Comparison of ENCODE assay signal across 15 cellular contexts in the genomic region with DNA sequence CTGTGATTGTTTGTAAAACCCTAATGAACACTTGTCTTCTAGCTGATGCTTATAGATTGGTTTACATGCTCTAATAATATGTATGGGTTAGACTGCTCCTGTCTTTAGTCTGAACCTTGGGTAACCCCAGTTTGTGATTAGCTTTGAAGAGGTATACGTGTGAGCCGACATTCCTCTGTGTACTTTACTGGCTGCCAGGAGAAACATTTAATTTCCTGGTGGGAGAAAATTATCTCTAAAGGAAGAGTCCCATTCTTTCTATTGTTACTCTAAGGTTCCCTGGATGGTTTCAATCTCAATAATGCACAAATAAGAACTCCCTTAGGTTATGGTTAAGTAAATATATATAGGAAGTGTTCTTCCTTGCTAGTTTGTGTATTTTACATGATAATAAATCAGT.
DNase-seq lines count a peak whose midpoint lies in the region; ATAC-seq and TF ChIP-seq lines count a peak whose summit lies in the region.
"Had no signal": no experiment of that assay in that cellular context is flagged by ENCODE, and none has a peak within 500 bp of the region (broad histone marks: within the 10 kb centered on the region; RNA-seq: fewer than 3 reads in every experiment).

No MANE protein-coding gene starts in this region.

- intact Hi-C loops in heart right ventricle (cut with DNase I), result loop anchor here in 2 of 10 donors (5.0 kb wide), 1 partner anchor 460 kb away; no protein-coding TSS in a partner anchor
- intact Hi-C loops in Right ventricle myocardium superior (cut with DNase I), result no loop called here

- no peak for DNase-seq in heart right ventricle
- no peak for DNase-seq in Right ventricle myocardium superior
- DNase-seq in NCI-H69 (lab: John Stamatoyannopoulos, UW), result peak; percentile 82
- DNase-seq in iris pigment epithelial cell (ENCODE audit: low read depth), result peak; percentile 23
- DNase-seq in T-helper 1 cell, result no peak
- no peak for DNase-seq in ecto neural progenitor cell (ENCODE audit: low spot score)
- DNase-seq: Calu3; CD4-positive, CD25-positive, alpha-beta regulatory T cell; DMS79; GM23248; H7 had no signal

- no peak overlapping the region for H3K4me3 ChIP-seq in heart right ventricle
- H3K4me3 ChIP-seq: BLaER1 treated with 17β-estradiol and CSF1 and Interleukin-3, amounts not matched to agents 10 nM and 100 nM; GM12878; GM23248 had no signal

- H3K27ac ChIP-seq in heart right ventricle, result no peak overlapping the region
- H3K27ac ChIP-seq: 22Rv1; BLaER1 treated with 17β-estradiol and CSF1 and Interleukin-3, amounts not matched to agents 10 nM and 100 nM; GM23248 had no signal

- no peak for TF ChIP-seq CTCF in heart right ventricle (IDR thresholded peaks at IDR 0.05)

- H3K27me3 ChIP-seq in heart right ventricle, result no peaks in the 10 kb centered on the region
- H3K27me3 ChIP-seq: BLaER1 treated with 17β-estradiol and CSF1 and Interleukin-3, amounts not matched to agents 10 nM and 100 nM had no signal

- peaks cover 0 to 10% (median 0%) of the 10 kb centered on the region in 9 donors for H3K4me1 ChIP-seq in heart right ventricle
- H3K4me1 ChIP-seq: BLaER1 treated with 17β-estradiol and CSF1 and Interleukin-3, amounts not matched to agents 10 nM and 100 nM had no signal

- ATAC-seq in heart right ventricle (peak in 5 of 8 donors; percentile 24 to 59 (median 38)), Right ventricle myocardium superior (ENCODE audit: poor library complexity) (no peak), HG02973 (IDR thresholded peaks at IDR 0.05; ENCODE audit: unreplicated experiment) (no peak)
- ATAC-seq: GM12878 had no signal

- WGBS in heart right ventricle, 2 donors, result 14 to 24% methylated on average over 2 of the region's 2 CpGs

- no peaks in the 10 kb centered on the region for H3K36me3 ChIP-seq in heart right ventricle
- H3K36me3 ChIP-seq: BLaER1 treated with 17β-estradiol and CSF1 and Interleukin-3, amounts not matched to agents 10 nM and 100 nM had no signal

- peaks cover 0 to 28% (median 0%) of the 10 kb centered on the region in 11 donors for H3K9me3 ChIP-seq in heart right ventricle

Comparison
In these comparisons a context has a peak if more than half of its experiments do, and no peak if none do; other contexts are left out.
1. ATAC-seq: peak in heart right ventricle (5 of 8); none in Right ventricle myocardium superior (single experiment) and HG02973 (single experiment).
2. DNase-seq: peak in NCI-H69 (single experiment) and iris pigment epithelial cell (single experiment); none in heart right ventricle (0 of 2), Right ventricle myocardium superior (single experiment), T-helper 1 cell (0 of 5) and ecto neural progenitor cell (single experiment).